Comparison of ENCODE assay signal across 1 cellular context in the genomic region with DNA sequence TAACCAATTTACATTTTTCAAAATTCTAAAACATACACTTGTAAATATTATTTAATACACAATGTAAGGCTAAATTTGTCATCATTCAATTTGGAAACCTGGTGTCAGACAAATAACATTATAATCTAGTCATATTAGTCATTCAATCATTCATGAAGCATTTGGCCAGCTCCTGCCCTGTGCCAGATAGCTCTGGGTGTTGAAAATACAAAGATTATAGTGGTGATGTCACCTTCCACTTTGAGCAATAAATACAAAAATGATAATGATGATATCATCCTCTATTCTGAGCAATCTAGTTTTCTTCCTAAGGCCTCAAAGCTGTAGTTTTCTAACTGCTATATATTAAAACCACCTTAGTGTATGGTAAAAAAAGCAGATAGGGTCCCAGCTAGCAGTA.
TF ChIP-seq lines count a peak whose summit lies in the region.

No MANE protein-coding gene starts in this region.

TF ChIP-seq in HEK293, 187 proteins besides CTCF, POLR2A, EP300 and RAD21 (continued from another document):
- TF ChIP-seq, protein P1, sequence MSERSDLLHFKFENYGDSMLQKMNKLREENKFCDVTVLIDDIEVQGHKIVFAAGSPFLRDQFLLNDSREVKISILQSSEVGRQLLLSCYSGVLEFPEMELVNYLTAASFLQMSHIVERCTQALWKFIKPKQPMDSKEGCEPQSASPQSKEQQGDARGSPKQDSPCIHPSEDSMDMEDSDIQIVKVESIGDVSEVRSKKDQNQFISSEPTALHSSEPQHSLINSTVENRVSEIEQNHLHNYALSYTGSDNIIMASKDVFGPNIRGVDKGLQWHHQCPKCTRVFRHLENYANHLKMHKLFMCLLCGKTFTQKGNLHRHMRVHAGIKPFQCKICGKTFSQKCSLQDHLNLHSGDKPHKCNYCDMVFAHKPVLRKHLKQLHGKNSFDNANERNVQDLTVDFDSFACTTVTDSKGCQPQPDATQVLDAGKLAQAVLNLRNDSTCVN (tag by site-specific recombination; optimal IDR thresholded peaks at IDR 0.05): no peak
- TF ChIP-seq ZBTB21 (tag by site-specific recombination; IDR thresholded peaks at IDR 0.05) (no peak), KLF9 (tag by site-specific recombination; IDR thresholded peaks at IDR 0.05; ENCODE audit: low read depth) (no peak), ZNF366 (tag by site-specific recombination; conservative IDR thresholded peaks at IDR 0.05) (peak; percentile 44; the same call in 1 of the 2 replicates), ZNF514 (tag by site-specific recombination; IDR thresholded peaks at IDR 0.05) (no peak)
- TF ChIP-seq, protein P2, sequence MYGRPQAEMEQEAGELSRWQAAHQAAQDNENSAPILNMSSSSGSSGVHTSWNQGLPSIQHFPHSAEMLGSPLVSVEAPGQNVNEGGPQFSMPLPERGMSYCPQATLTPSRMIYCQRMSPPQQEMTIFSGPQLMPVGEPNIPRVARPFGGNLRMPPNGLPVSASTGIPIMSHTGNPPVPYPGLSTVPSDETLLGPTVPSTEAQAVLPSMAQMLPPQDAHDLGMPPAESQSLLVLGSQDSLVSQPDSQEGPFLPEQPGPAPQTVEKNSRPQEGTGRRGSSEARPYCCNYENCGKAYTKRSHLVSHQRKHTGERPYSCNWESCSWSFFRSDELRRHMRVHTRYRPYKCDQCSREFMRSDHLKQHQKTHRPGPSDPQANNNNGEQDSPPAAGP (tag by site-specific recombination; IDR thresholded peaks at IDR 0.05): no peak
- TF ChIP-seq, protein P3, sequence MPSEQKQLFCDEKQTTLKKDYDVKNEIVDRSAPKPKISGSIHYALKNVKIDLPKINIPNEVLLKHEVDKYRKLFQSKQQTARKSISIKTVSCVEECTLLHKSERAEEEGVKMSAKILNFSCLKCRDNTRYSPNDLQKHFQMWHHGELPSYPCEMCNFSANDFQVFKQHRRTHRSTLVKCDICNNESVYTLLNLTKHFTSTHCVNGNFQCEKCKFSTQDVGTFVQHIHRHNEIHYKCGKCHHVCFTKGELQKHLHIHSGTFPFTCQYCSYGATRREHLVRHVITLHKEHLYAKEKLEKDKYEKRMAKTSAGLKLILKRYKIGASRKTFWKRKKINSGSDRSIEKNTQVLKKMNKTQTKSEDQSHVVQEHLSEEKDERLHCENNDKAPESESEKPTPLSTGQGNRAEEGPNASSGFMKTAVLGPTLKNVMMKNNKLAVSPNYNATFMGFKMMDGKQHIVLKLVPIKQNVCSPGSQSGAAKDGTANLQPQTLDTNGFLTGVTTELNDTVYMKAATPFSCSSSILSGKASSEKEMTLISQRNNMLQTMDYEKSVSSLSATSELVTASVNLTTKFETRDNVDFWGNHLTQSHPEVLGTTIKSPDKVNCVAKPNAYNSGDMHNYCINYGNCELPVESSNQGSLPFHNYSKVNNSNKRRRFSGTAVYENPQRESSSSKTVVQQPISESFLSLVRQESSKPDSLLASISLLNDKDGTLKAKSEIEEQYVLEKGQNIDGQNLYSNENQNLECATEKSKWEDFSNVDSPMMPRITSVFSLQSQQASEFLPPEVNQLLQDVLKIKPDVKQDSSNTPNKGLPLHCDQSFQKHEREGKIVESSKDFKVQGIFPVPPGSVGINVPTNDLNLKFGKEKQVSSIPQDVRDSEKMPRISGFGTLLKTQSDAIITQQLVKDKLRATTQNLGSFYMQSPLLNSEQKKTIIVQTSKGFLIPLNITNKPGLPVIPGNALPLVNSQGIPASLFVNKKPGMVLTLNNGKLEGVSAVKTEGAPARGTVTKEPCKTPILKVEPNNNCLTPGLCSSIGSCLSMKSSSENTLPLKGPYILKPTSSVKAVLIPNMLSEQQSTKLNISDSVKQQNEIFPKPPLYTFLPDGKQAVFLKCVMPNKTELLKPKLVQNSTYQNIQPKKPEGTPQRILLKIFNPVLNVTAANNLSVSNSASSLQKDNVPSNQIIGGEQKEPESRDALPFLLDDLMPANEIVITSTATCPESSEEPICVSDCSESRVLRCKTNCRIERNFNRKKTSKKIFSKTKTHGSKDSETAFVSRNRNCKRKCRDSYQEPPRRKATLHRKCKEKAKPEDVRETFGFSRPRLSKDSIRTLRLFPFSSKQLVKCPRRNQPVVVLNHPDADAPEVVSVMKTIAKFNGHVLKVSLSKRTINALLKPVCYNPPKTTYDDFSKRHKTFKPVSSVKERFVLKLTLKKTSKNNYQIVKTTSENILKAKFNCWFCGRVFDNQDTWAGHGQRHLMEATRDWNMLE (tag by site-specific recombination; conservative IDR thresholded peaks at IDR 0.05; ENCODE audit: low read depth): no peak
